Comparison of ENCODE assay signal across 1 cellular context in genomic region chr19:53394974-53395839, GRCh38.
TF ChIP-seq lines count a peak whose summit lies in the region.

Gene ZNF765 (plus strand): TSS chr19:53395149. CDS start chr19:53398016, 2,867 bp downstream.

TF ChIP-seq in K562, 482 proteins besides CTCF, POLR2A, EP300 and RAD21 (continued from another document and continues in another):
- peak; percentile 77 for TF ChIP-seq POLR2AphosphoS5 (IDR thresholded peaks at IDR 0.05; ENCODE audit: control insufficient read depth, insufficient read depth, low read depth, low read length)
- no peak for TF ChIP-seq FOS (IDR thresholded peaks at IDR 0.05; ENCODE audit: extremely low read depth, insufficient read length)
- no peak for TF ChIP-seq ZNF347 (CRISPR knock-in tag; IDR thresholded peaks at IDR 0.05; ENCODE audit: low read depth)
- TF ChIP-seq, protein P1, sequence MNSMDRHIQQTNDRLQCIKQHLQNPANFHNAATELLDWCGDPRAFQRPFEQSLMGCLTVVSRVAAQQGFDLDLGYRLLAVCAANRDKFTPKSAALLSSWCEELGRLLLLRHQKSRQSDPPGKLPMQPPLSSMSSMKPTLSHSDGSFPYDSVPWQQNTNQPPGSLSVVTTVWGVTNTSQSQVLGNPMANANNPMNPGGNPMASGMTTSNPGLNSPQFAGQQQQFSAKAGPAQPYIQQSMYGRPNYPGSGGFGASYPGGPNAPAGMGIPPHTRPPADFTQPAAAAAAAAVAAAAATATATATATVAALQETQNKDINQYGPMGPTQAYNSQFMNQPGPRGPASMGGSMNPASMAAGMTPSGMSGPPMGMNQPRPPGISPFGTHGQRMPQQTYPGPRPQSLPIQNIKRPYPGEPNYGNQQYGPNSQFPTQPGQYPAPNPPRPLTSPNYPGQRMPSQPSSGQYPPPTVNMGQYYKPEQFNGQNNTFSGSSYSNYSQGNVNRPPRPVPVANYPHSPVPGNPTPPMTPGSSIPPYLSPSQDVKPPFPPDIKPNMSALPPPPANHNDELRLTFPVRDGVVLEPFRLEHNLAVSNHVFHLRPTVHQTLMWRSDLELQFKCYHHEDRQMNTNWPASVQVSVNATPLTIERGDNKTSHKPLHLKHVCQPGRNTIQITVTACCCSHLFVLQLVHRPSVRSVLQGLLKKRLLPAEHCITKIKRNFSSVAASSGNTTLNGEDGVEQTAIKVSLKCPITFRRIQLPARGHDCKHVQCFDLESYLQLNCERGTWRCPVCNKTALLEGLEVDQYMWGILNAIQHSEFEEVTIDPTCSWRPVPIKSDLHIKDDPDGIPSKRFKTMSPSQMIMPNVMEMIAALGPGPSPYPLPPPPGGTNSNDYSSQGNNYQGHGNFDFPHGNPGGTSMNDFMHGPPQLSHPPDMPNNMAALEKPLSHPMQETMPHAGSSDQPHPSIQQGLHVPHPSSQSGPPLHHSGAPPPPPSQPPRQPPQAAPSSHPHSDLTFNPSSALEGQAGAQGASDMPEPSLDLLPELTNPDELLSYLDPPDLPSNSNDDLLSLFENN (IDR thresholded peaks at IDR 0.05; ENCODE audit: low read depth in 2 of 2, low read length in 2 of 2), result no peak
- no peak for TF ChIP-seq STAT5B (CRISPR knock-in tag; IDR thresholded peaks at IDR 0.05)
- peak; percentile 86 for TF ChIP-seq SUPT5H (IDR thresholded peaks at IDR 0.05)
- TF ChIP-seq, protein P2, sequence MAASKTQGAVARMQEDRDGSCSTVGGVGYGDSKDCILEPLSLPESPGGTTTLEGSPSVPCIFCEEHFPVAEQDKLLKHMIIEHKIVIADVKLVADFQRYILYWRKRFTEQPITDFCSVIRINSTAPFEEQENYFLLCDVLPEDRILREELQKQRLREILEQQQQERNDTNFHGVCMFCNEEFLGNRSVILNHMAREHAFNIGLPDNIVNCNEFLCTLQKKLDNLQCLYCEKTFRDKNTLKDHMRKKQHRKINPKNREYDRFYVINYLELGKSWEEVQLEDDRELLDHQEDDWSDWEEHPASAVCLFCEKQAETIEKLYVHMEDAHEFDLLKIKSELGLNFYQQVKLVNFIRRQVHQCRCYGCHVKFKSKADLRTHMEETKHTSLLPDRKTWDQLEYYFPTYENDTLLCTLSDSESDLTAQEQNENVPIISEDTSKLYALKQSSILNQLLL (CRISPR knock-in tag; IDR thresholded peaks at IDR 0.05; ENCODE audit: borderline replicate concordance), result no peak
- TF ChIP-seq, protein P3, sequence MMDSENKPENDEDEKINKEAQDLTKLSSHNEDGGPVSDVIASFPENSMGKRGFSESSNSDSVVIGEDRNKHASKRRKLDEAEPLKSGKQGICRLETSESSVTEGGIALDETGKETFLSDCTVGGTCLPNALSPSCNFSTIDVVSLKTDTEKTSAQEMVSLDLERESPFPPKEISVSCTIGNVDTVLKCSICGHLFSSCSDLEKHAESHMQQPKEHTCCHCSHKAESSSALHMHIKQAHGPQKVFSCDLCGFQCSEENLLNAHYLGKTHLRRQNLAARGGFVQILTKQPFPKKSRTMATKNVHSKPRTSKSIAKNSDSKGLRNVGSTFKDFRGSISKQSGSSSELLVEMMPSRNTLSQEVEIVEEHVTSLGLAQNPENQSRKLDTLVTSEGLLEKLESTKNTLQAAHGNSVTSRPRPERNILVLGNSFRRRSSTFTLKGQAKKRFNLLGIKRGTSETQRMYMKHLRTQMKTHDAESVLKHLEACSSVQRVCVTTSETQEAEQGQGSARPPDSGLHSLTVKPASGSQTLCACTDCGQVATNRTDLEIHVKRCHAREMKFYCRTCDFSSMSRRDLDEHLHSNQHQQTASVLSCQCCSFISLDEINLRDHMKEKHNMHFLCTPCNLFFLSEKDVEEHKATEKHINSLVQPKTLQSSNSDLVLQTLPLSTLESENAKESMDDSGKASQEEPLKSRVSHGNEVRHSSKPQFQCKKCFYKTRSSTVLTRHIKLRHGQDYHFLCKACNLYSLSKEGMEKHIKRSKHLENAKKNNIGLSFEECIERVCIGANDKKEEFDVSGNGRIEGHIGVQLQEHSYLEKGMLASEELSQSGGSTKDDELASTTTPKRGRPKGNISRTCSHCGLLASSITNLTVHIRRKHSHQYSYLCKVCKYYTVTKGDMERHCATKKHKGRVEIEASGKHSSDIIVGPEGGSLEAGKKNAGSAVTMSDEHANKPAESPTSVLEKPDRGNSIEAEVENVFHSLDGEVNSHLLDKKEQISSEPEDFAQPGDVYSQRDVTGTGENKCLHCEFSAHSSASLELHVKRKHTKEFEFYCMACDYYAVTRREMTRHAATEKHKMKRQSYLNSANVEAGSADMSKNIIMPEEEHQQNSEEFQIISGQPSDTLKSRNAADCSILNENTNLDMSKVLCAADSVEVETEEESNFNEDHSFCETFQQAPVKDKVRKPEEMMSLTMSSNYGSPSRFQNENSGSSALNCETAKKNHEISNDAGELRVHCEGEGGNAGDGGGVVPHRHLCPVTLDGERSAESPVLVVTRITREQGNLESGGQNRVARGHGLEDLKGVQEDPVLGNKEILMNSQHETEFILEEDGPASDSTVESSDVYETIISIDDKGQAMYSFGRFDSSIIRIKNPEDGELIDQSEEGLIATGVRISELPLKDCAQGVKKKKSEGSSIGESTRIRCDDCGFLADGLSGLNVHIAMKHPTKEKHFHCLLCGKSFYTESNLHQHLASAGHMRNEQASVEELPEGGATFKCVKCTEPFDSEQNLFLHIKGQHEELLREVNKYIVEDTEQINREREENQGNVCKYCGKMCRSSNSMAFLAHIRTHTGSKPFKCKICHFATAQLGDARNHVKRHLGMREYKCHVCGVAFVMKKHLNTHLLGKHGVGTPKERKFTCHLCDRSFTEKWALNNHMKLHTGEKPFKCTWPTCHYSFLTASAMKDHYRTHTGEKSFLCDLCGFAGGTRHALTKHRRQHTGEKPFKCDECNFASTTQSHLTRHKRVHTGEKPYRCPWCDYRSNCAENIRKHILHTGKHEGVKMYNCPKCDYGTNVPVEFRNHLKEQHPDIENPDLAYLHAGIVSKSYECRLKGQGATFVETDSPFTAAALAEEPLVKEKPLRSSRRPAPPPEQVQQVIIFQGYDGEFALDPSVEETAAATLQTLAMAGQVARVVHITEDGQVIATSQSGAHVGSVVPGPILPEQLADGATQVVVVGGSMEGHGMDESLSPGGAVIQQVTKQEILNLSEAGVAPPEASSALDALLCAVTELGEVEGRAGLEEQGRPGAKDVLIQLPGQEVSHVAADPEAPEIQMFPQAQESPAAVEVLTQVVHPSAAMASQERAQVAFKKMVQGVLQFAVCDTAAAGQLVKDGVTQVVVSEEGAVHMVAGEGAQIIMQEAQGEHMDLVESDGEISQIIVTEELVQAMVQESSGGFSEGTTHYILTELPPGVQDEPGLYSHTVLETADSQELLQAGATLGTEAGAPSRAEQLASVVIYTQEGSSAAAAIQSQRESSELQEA (IDR thresholded peaks at IDR 0.05; ENCODE audit: low read depth), result no peak
- TF ChIP-seq ZNF12 (CRISPR knock-in tag; IDR thresholded peaks at IDR 0.05), result no peak
- TF ChIP-seq NCOR1 (IDR thresholded peaks at IDR 0.05), result no peak
- TF ChIP-seq, protein P4, sequence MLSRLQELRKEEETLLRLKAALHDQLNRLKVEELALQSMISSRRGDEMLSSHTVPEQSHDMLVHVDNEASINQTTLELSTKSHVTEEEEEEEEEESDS (CRISPR knock-in tag; IDR thresholded peaks at IDR 0.05), result no peak
- no peak for TF ChIP-seq PURB (CRISPR knock-in tag; IDR thresholded peaks at IDR 0.05; ENCODE audit: low read depth)
- TF ChIP-seq POLR2B (IDR thresholded peaks at IDR 0.05; ENCODE audit: low read depth, partially characterized antibody), result peak; percentile 80
- no peak for TF ChIP-seq XRCC5 (IDR thresholded peaks at IDR 0.05; ENCODE audit: low read depth, low read length)
- no peak for TF ChIP-seq ESRRA (IDR thresholded peaks at IDR 0.05; ENCODE audit: borderline replicate concordance, low read depth)
- TF ChIP-seq HNRNPH1 (optimal IDR thresholded peaks at IDR 0.05; ENCODE audit: low read depth, low read length), result no peak
- TF ChIP-seq, protein P5, sequence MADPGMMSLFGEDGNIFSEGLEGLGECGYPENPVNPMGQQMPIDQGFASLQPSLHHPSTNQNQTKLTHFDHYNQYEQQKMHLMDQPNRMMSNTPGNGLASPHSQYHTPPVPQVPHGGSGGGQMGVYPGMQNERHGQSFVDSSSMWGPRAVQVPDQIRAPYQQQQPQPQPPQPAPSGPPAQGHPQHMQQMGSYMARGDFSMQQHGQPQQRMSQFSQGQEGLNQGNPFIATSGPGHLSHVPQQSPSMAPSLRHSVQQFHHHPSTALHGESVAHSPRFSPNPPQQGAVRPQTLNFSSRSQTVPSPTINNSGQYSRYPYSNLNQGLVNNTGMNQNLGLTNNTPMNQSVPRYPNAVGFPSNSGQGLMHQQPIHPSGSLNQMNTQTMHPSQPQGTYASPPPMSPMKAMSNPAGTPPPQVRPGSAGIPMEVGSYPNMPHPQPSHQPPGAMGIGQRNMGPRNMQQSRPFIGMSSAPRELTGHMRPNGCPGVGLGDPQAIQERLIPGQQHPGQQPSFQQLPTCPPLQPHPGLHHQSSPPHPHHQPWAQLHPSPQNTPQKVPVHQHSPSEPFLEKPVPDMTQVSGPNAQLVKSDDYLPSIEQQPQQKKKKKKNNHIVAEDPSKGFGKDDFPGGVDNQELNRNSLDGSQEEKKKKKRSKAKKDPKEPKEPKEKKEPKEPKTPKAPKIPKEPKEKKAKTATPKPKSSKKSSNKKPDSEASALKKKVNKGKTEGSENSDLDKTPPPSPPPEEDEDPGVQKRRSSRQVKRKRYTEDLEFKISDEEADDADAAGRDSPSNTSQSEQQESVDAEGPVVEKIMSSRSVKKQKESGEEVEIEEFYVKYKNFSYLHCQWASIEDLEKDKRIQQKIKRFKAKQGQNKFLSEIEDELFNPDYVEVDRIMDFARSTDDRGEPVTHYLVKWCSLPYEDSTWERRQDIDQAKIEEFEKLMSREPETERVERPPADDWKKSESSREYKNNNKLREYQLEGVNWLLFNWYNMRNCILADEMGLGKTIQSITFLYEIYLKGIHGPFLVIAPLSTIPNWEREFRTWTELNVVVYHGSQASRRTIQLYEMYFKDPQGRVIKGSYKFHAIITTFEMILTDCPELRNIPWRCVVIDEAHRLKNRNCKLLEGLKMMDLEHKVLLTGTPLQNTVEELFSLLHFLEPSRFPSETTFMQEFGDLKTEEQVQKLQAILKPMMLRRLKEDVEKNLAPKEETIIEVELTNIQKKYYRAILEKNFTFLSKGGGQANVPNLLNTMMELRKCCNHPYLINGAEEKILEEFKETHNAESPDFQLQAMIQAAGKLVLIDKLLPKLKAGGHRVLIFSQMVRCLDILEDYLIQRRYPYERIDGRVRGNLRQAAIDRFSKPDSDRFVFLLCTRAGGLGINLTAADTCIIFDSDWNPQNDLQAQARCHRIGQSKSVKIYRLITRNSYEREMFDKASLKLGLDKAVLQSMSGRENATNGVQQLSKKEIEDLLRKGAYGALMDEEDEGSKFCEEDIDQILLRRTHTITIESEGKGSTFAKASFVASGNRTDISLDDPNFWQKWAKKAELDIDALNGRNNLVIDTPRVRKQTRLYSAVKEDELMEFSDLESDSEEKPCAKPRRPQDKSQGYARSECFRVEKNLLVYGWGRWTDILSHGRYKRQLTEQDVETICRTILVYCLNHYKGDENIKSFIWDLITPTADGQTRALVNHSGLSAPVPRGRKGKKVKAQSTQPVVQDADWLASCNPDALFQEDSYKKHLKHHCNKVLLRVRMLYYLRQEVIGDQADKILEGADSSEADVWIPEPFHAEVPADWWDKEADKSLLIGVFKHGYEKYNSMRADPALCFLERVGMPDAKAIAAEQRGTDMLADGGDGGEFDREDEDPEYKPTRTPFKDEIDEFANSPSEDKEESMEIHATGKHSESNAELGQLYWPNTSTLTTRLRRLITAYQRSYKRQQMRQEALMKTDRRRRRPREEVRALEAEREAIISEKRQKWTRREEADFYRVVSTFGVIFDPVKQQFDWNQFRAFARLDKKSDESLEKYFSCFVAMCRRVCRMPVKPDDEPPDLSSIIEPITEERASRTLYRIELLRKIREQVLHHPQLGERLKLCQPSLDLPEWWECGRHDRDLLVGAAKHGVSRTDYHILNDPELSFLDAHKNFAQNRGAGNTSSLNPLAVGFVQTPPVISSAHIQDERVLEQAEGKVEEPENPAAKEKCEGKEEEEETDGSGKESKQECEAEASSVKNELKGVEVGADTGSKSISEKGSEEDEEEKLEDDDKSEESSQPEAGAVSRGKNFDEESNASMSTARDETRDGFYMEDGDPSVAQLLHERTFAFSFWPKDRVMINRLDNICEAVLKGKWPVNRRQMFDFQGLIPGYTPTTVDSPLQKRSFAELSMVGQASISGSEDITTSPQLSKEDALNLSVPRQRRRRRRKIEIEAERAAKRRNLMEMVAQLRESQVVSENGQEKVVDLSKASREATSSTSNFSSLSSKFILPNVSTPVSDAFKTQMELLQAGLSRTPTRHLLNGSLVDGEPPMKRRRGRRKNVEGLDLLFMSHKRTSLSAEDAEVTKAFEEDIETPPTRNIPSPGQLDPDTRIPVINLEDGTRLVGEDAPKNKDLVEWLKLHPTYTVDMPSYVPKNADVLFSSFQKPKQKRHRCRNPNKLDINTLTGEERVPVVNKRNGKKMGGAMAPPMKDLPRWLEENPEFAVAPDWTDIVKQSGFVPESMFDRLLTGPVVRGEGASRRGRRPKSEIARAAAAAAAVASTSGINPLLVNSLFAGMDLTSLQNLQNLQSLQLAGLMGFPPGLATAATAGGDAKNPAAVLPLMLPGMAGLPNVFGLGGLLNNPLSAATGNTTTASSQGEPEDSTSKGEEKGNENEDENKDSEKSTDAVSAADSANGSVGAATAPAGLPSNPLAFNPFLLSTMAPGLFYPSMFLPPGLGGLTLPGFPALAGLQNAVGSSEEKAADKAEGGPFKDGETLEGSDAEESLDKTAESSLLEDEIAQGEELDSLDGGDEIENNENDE (IDR thresholded peaks at IDR 0.05; ENCODE audit: low read depth, low read length), result no peak
- no peak for TF ChIP-seq RBM14 (IDR thresholded peaks at IDR 0.05; ENCODE audit: borderline replicate concordance, insufficient read depth, low read depth, low read length)
- TF ChIP-seq CBX8 (IDR thresholded peaks at IDR 0.05; ENCODE audit: borderline replicate concordance, extremely low read depth, low read depth, low read length, poor library complexity, severe bottlenecking), result no peak
- TF ChIP-seq IFI16 (CRISPR knock-in tag; IDR thresholded peaks at IDR 0.05), result no peak
- no peak for TF ChIP-seq IRF9 (tag; IDR thresholded peaks at IDR 0.05)
- TF ChIP-seq HNRNPK (IDR thresholded peaks at IDR 0.05; ENCODE audit: low read depth, low read length, poor library complexity, severe bottlenecking), result no peak
- no peak for TF ChIP-seq LARP7 (IDR thresholded peaks at IDR 0.05)
- no peak for TF ChIP-seq ZNF282 (CRISPR knock-in tag; IDR thresholded peaks at IDR 0.05)
